32 cellular contexts compared by ENCODE assay signal in genomic region chr18:46546111-46546640, GRCh38.
"Had no signal": no experiment of that assay in that cellular context is flagged by ENCODE, and none has a peak within 500 bp of the region (broad histone marks: within the 10 kb centered on the region; RNA-seq: fewer than 3 reads in every experiment).

No MANE protein-coding gene starts in this region.

- H3K36me3 Mint-ChIP-seq: activated naive CD8-positive, alpha-beta T cell treated with anti-CD3 and anti-CD28 coated beads for 36 hours; stimulated activated naive B cell treated with anti-CD40 and anti-IgM and Interleukin-4, amounts not matched to agents 10 μg/mL and 1 μg/mL and 100 μg/mL, for 72 hours had no signal

- H3K9me3 Mint-ChIP-seq: T-helper 2 cell treated with Interferon-gamma antibody and Interleukin-4, amounts not matched to agents 5 μg/mL and 100 μg/mL, for 36 hours had no signal

- H3K27ac ChIP-seq: adrenal gland, left ventricle myocardium inferior, pancreas, prostate gland, sigmoid colon, stomach, thyroid gland had no signal

- H3K4me3 ChIP-seq: adrenal gland, left ventricle myocardium inferior, lung, mucosa of descending colon, pancreas, prostate gland, sigmoid colon, smooth muscle cell, stomach, thyroid gland had no signal

- H3K36me3 ChIP-seq: adrenal gland, left ventricle myocardium inferior, pancreas, prostate gland, sigmoid colon, stomach, thyroid gland had no signal

- DNase-seq: activated CD4-positive, alpha-beta T cell treated with anti-CD3 and anti-CD28 coated beads for 4 hours; activated CD4-positive, alpha-beta T cell treated with anti-CD3 and anti-CD28 coated beads, Interleukin-2, amount 50 U/mL, for 4 hours; activated CD4-positive, CD25-positive, alpha-beta regulatory T cell; activated CD8-positive, alpha-beta memory T cell treated with anti-CD3 and anti-CD28 coated beads for 24 hours; activated effector memory CD4-positive, alpha-beta T cell treated with anti-CD3 and anti-CD28 coated beads, Interleukin-2, amount 50 U/mL, for 16 hours; activated naive CD4-positive, alpha-beta T cell treated with anti-CD3 and anti-CD28 coated beads for 36 hours; activated naive CD8-positive, alpha-beta T cell treated with anti-CD3 and anti-CD28 coated beads for 36 hours; adrenal gland; aorta; caudate nucleus; cortex of kidney; endodermal cell; foreskin melanocyte; islet precursor cell; left ventricle myocardium inferior; mucosa of descending colon; nucleus accumbens; pancreas; retina; sigmoid colon; stimulated activated CD4-positive, alpha-beta T cell treated with anti-CD3 and anti-CD28 coated beads, Interleukin-2, amount 100 ng/mL, for 24 hours; stimulated activated naive B cell treated with anti-CD40 and anti-IgM and Interleukin-4, amounts not matched to agents 10 μg/mL and 1 μg/mL and 100 μg/mL, for 72 hours; stomach; T-helper 1 cell; thyroid gland had no signal

- H3K27me3 ChIP-seq: adrenal gland, pancreas, sigmoid colon, thyroid gland had no signal

- H3K4me1 ChIP-seq: adrenal gland, left ventricle myocardium inferior, pancreas, prostate gland, thyroid gland had no signal

- H3K4me1 Mint-ChIP-seq: endodermal cell; nephron; stimulated activated naive B cell treated with anti-CD40 and anti-IgM and Interleukin-4, amounts not matched to agents 10 μg/mL and 1 μg/mL and 100 μg/mL, for 72 hours had no signal

- H3K4me2 ChIP-seq: smooth muscle cell had no signal

- H3K9me3 ChIP-seq: adrenal gland, mucosa of descending colon, pancreas, prostate gland, thyroid gland had no signal

- ATAC-seq: esophagus mucosa; mucosa of descending colon; pancreas; stimulated activated naive B cell treated with anti-CD40 and anti-IgM and Interleukin-4, amounts not matched to agents 10 μg/mL and 1 μg/mL and 100 μg/mL, for 72 hours had no signal

- H3K4me3 Mint-ChIP-seq: activated naive CD4-positive, alpha-beta T cell treated with anti-CD3 and anti-CD28 coated beads for 36 hours; activated naive CD8-positive, alpha-beta T cell treated with anti-CD3 and anti-CD28 coated beads for 36 hours; activated T-helper 1 cell treated with anti-CD3 and anti-CD28 coated beads, Interleukin-12 subunit alpha, Interleukin-12 subunit beta, Interleukin-2, Interleukin-4 antibody, amounts not matched to agents 30 ng/mL and 10 ng/mL and 1 ng/mL, durations not matched to agents 14 hours and 24 hours and 36 hours; endodermal cell; nephron; stimulated activated naive B cell treated with anti-CD40 and anti-IgM and Interleukin-4, amounts not matched to agents 10 μg/mL and 1 μg/mL and 100 μg/mL, for 72 hours; T-helper 2 cell treated with Interferon-gamma antibody and Interleukin-4, amounts not matched to agents 5 μg/mL and 100 μg/mL, for 36 hours had no signal

- H3K27ac Mint-ChIP-seq: activated naive CD4-positive, alpha-beta T cell treated with anti-CD3 and anti-CD28 coated beads for 36 hours; activated naive CD8-positive, alpha-beta T cell treated with anti-CD3 and anti-CD28 coated beads for 36 hours; activated T-helper 1 cell treated with anti-CD3 and anti-CD28 coated beads, Interleukin-12 subunit alpha, Interleukin-12 subunit beta, Interleukin-2, Interleukin-4 antibody, amounts not matched to agents 30 ng/mL and 10 ng/mL and 1 ng/mL, durations not matched to agents 14 hours and 24 hours and 36 hours; endodermal cell; nephron; stimulated activated naive B cell treated with anti-CD40 and anti-IgM and Interleukin-4, amounts not matched to agents 10 μg/mL and 1 μg/mL and 100 μg/mL, for 72 hours; T-helper 2 cell treated with Interferon-gamma antibody and Interleukin-4, amounts not matched to agents 5 μg/mL and 100 μg/mL, for 36 hours had no signal
